Comparison of ENCODE assay signal across 8 cellular contexts in genomic region chr13:84460989-84461388, GRCh38.
"Had no signal": no experiment of that assay in that cellular context is flagged by ENCODE, and none has a peak within 500 bp of the region (broad histone marks: within the 10 kb centered on the region; RNA-seq: fewer than 3 reads in every experiment).

No MANE protein-coding gene starts in this region.

- H3K9ac ChIP-seq: KMS-11 had no signal

- FAIRE-seq: HepG2, HTR-8/SVneo, K562 had no signal

- DNase-seq: IMR-90, KBM-7, KG1 had no signal

- H3K27ac ChIP-seq: HL-60, KMS-11 had no signal

- H3K4me3 ChIP-seq: K562 had no signal

- ATAC-seq: HepG2, K562 had no signal

- H3K4me2 ChIP-seq: KMS-11 had no signal
